In genomic region chr10:118965096-118965495, GRCh38 we compare ENCODE assay signal across 17 cellular contexts.
"Had no signal": no experiment of that assay in that cellular context is flagged by ENCODE, and none has a peak within 500 bp of the region (broad histone marks: within the 10 kb centered on the region; RNA-seq: fewer than 3 reads in every experiment).

No MANE protein-coding gene starts in this region.

- H3K9me3 ChIP-seq: left ventricle myocardium inferior, lower lobe of right lung, sigmoid colon, thoracic aorta, transverse colon had no signal

- H3K27ac Mint-ChIP-seq: memory B cell; stimulated activated naive B cell treated with anti-CD40 and anti-IgM and Interleukin-4, amounts not matched to agents 10 μg/mL and 1 μg/mL and 100 μg/mL, for 72 hours; stimulated activated naive CD8-positive, alpha-beta T cell treated with anti-CD3 and anti-CD28 coated beads, Interleukin-15, amount 100 ng/mL, for 72 hours had no signal

- H3K27ac ChIP-seq: left ventricle myocardium inferior, lower lobe of right lung, sigmoid colon, skin epidermis, thoracic aorta, transverse colon had no signal

- H3K4me3 Mint-ChIP-seq: memory B cell; nephron; stimulated activated naive B cell treated with anti-CD40 and anti-IgM and Interleukin-4, amounts not matched to agents 10 μg/mL and 1 μg/mL and 100 μg/mL, for 72 hours; stimulated activated naive CD8-positive, alpha-beta T cell treated with anti-CD3 and anti-CD28 coated beads, Interleukin-15, amount 100 ng/mL, for 72 hours had no signal

- H3K4me3 ChIP-seq: left ventricle myocardium inferior, lower lobe of right lung, sigmoid colon, skin epidermis, thoracic aorta, transverse colon had no signal

- H3K36me3 ChIP-seq: left ventricle myocardium inferior, lower lobe of right lung, sigmoid colon, thoracic aorta, transverse colon had no signal

- H3K4me1 Mint-ChIP-seq: memory B cell; stimulated activated naive B cell treated with anti-CD40 and anti-IgM and Interleukin-4, amounts not matched to agents 10 μg/mL and 1 μg/mL and 100 μg/mL, for 72 hours had no signal

- DNase-seq: dermis blood vessel endothelial cell; effector CD4-positive, alpha-beta T cell; foreskin melanocyte; left ventricle myocardium inferior; lower lobe of right lung; midbrain; posterior cingulate gyrus; sigmoid colon; stimulated activated CD4-positive, alpha-beta T cell treated with anti-CD3 and anti-CD28 coated beads, Interleukin-2, amount 100 ng/mL, for 24 hours; stimulated activated CD4-positive, alpha-beta T cell treated with anti-CD3 and anti-CD28 coated beads, Interleukin-4, amount 100 ng/mL, for 4 hours; stimulated activated naive B cell treated with anti-CD40 and anti-IgM and Interleukin-4, amounts not matched to agents 10 μg/mL and 1 μg/mL and 100 μg/mL, for 72 hours; stimulated activated naive CD8-positive, alpha-beta T cell treated with anti-CD3 and anti-CD28 coated beads, Interleukin-15, amount 100 ng/mL, for 72 hours; transverse colon had no signal

- H3K36me3 Mint-ChIP-seq: memory B cell; stimulated activated naive B cell treated with anti-CD40 and anti-IgM and Interleukin-4, amounts not matched to agents 10 μg/mL and 1 μg/mL and 100 μg/mL, for 72 hours had no signal

- H3K9me3 Mint-ChIP-seq: memory B cell had no signal

- ATAC-seq: lower lobe of right lung; stimulated activated naive B cell treated with anti-CD40 and anti-IgM and Interleukin-4, amounts not matched to agents 10 μg/mL and 1 μg/mL and 100 μg/mL, for 72 hours; stimulated activated naive CD8-positive, alpha-beta T cell treated with anti-CD3 and anti-CD28 coated beads, Interleukin-15, amount 100 ng/mL, for 72 hours had no signal

- H3K4me1 ChIP-seq: transverse colon had no signal
